In the genomic region with DNA sequence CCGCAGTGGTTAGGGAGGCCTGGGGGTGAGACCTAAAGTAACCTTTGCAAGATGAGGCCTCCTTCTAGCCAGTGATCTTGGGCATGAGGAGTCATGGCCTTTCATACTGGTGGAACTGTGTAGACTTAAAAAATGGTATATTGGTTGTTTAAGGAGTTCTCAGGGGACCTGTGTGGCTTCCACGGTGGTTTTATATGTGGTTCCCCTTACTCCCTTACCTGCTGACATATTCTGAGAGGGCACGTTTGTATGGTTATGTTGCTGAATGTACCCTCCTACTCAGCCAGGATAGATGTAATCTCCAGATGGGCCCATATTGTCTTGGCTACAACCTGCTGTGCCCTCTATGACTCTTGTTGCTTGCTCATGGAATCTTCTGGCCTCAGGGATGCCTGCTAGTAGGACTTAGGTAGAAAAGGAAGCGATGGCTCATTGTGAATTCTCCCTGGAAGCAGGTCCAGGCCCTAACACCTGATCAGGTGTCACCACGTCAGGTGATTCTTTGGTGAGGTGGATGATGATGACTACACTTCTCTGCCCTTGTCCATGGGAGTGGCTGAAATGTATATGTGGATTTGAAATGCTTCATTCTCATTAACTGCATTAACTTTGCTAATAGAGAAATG, we compare ENCODE assay signal across 9 cellular contexts. TPM values are rescaled to one million over a fixed set of nuclear protein-coding genes. Genes with fewer than 3 reads are reported as not detected.
DNase-seq lines count a peak whose midpoint lies in the region; ATAC-seq and TF ChIP-seq lines count a peak whose summit lies in the region.
"Had no signal": no experiment of that assay in that cellular context is flagged by ENCODE, and none has a peak within 500 bp of the region (broad histone marks: within the 10 kb centered on the region; RNA-seq: fewer than 3 reads in every experiment).

No MANE protein-coding gene starts in this region.

- H3K4me3 ChIP-seq in Panc1 (ENCODE audit: low read depth in 2 of 2, low read length in 2 of 2) (peak overlapping the region; percentile 68 to 100), esophagus (ENCODE audit: low read depth in 1 of 2, low read length in 2 of 2) (peak overlapping the region in 1 of 2 donors; percentile 96), skin epidermis (peak overlapping the region in 4 of 7 experiments; percentile 91 to 98 (median 97))

- WGBS in esophagus, 2 donors, result 59 to 65% methylated on average over 5 of the region's 5 CpGs

- BruUV-seq in Panc1 (replicated peaks; lab: Mats Ljungman, UMichigan), result TSS peak; percentile 55

- H3K4me1 ChIP-seq in Panc1 (ENCODE audit: control insufficient read depth, insufficient read depth, low read length) (peaks cover 23% of the 10 kb centered on the region), esophagus (ENCODE audit: control insufficient read depth in 2 of 2, insufficient read depth in 2 of 2, low read length in 1 of 2) (peaks cover 0 to 4% of the 10 kb centered on the region in 2 donors)

- H3K27me3 ChIP-seq in Panc1 (ENCODE audit: control insufficient read depth, insufficient read depth, low read length) (no peaks in the 10 kb centered on the region), esophagus (ENCODE audit: control insufficient read depth in 1 of 2, insufficient read depth in 2 of 2, low read length in 2 of 2) (no peaks in the 10 kb centered on the region)

- H3K9me3 ChIP-seq in Panc1 (ENCODE audit: control insufficient read depth, insufficient read depth, low read depth, low read length), result peaks cover 7% of the 10 kb centered on the region; the same call in 1 of the 2 replicates
- no peaks in the 10 kb centered on the region for H3K9me3 ChIP-seq in esophagus (ENCODE audit: control insufficient read depth in 2 of 2, insufficient read depth in 1 of 2, low read depth in 1 of 2, low read length in 1 of 2)

- no peak for TF ChIP-seq CTCF in Panc1 (IDR thresholded peaks at IDR 0.05)

- no peak for ATAC-seq in Panc1
- ATAC-seq in GM18519 (IDR thresholded peaks at IDR 0.05; ENCODE audit: low FRiP score, unreplicated experiment), result no peak

- in situ Hi-C loops in Panc1 (cut with HindIII; ENCODE audit: low pct_unique_long_range_greater_than_20kb, low sequenced_read_pairs), result no loop called here

- POLR2A ChIA-PET in Panc1 (lab: Charles Lee), result no interaction called here

- CTCF ChIA-PET in Panc1 (lab: Charles Lee), result no interaction called here

- H3K36me3 ChIP-seq in Panc1 (ENCODE audit: control insufficient read depth, insufficient read depth, low read length), result peaks cover 13% of the 10 kb centered on the region
- peaks cover 11 to 12% of the 10 kb centered on the region in 2 donors for H3K36me3 ChIP-seq in esophagus (ENCODE audit: control insufficient read depth in 2 of 2, insufficient read depth in 2 of 2, low read length in 1 of 2)

- H3K27ac ChIP-seq in Panc1 (ENCODE audit: low read length) (peak overlapping the region; percentile 57), esophagus (ENCODE audit: low read depth in 2 of 2, low read length in 1 of 2) (peak overlapping the region; percentile 81 to 94), skin epidermis (peak overlapping the region in 10 of 21 experiments; percentile 1 to 100 (median 52))

- DNase-seq in DMS 273 (lab: John Stamatoyannopoulos, UW; ENCODE audit: unreplicated experiment) (peak; percentile 13), DMS 273 treated with DMSO at 0.1 percent for 48 hours (lab: John Stamatoyannopoulos, UW) (no peak), Panc1 (ENCODE audit: low read depth, low spot score) (no peak), hypothalamus (lab: John Stamatoyannopoulos, UW) (no peak), iPS-NIHi11 (ENCODE audit: low spot score) (no peak)
- DNase-seq: NCI-H1092 treated with DMSO at 0.1 percent for 48 hours had no signal

- intact Hi-C loops in Panc1 (cut with micrococcal nuclease; ENCODE audit: unreplicated experiment), result no loop called here

RNA-seq across cellular contexts. Expression of gene ZNF460, which starts 1.8 kb away (rescaled TPM):
- 76.3 TPM for total RNA-seq in Panc1 (2021; ENCODE audit: unreplicated experiment)
- 1.5 TPM for polyA plus RNA-seq in Panc1 (2012; ENCODE audit: insufficient read length)
- 1 to 10 TPM in 1 of 2 donors, under 1 TPM in 1; 0.75 to 3.8 TPM for polyA plus RNA-seq in esophagus

RNA-seq across cellular contexts. Expression of gene ZNF543, which starts 38.1 kb away (rescaled TPM):
- total RNA-seq in Panc1 (2021; ENCODE audit: unreplicated experiment), result 10.8 TPM
- polyA plus RNA-seq in Panc1 (2012; ENCODE audit: insufficient read length), result 1.5 TPM
- 1 to 10 TPM; 1.4 to 2.6 TPM for polyA plus RNA-seq in esophagus

RNA-seq across cellular contexts. Expression of gene ZNF805, which starts 41.7 kb away (rescaled TPM):
- total RNA-seq in Panc1 (2021; ENCODE audit: unreplicated experiment), result 16.8 TPM
- polyA plus RNA-seq in Panc1 (2012; ENCODE audit: insufficient read length), result 1.9 TPM
- polyA plus RNA-seq in esophagus, result under 1 TPM; 0.73 to 0.76 TPM

RNA-seq across cellular contexts. Expression of gene AURKC, which starts 51.3 kb away (rescaled TPM):
- 3.2 TPM for total RNA-seq in Panc1 (2021; ENCODE audit: unreplicated experiment)
- polyA plus RNA-seq in Panc1 (2012; ENCODE audit: insufficient read length), result 1.2 TPM
- polyA plus RNA-seq in esophagus, result under 1 TPM; 0.49 to 0.92 TPM
